In the genomic region with DNA sequence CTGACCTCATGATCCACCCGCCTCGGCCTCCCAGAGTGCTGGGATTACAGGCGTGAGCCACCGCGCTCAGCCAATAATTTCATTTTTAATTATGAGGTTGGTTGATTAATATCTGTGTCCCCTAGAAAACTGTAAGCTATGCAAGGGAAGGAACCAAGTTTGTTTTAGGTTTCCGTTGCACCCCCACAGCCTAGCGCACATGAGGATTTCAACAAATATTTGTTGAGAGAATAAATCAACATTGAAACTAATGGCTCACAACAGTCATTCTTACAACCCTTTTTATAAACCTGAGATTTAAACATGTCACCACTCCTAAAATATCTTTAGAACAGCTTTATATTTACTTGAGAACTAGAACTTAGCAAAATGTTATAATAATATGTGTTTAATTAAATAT, we compare ENCODE assay signal across 17 cellular contexts.
DNase-seq lines count a peak whose midpoint lies in the region; ATAC-seq and TF ChIP-seq lines count a peak whose summit lies in the region.
"Had no signal": no experiment of that assay in that cellular context is flagged by ENCODE, and none has a peak within 500 bp of the region (broad histone marks: within the 10 kb centered on the region; RNA-seq: fewer than 3 reads in every experiment).

No MANE protein-coding gene starts in this region.

- peaks cover 4 to 12% of the 10 kb centered on the region in 2 donors for H3K36me3 Mint-ChIP-seq in CD14-positive monocyte

- DNase-seq in NCI-H345 (lab: John Stamatoyannopoulos, UW), result peak; percentile 14
- DNase-seq in NCI-H345 treated with DMSO at 0.1 percent for 48 hours (lab: John Stamatoyannopoulos, UW; ENCODE audit: unreplicated experiment), result no peak
- no peak for DNase-seq in CD14-positive monocyte (ENCODE audit: low spot score)
- peak; percentile 33 for DNase-seq in NCI-H69 (lab: John Stamatoyannopoulos, UW)
- DNase-seq in left lobe of liver (ENCODE audit: low spot score), result no peak
- DNase-seq in NCI-H2227 (lab: John Stamatoyannopoulos, UW; ENCODE audit: unreplicated experiment), result no peak
- DNase-seq in central memory CD4-positive, alpha-beta T cell, result no peak
- DNase-seq: activated effector memory CD4-positive, alpha-beta T cell treated with Interleukin-2 at 50 U/mL for 16 hours; adrenal gland; Calu3; dorsolateral prefrontal cortex; foreskin keratinocyte; GDM1; Karpas-422; NCI-H1105; stimulated activated CD4-positive, alpha-beta T cell treated with anti-CD3 and anti-CD28 coated beads, Interleukin-4, amount 100 ng/mL, for 4 hours had no signal

- H3K4me3 Mint-ChIP-seq in CD14-positive monocyte, result peak overlapping the region; percentile 39 to 73

- intact Hi-C loops in CD14-positive monocyte (cut with micrococcal nuclease), result no loop called here

- ATAC-seq in left lobe of liver, result peak; percentile 42
- ATAC-seq in HG02884 (IDR thresholded peaks at IDR 0.05; ENCODE audit: unreplicated experiment), result no peak
- ATAC-seq: foreskin keratinocyte had no signal

- peak overlapping the region in 3 of 7 donors; percentile 54 to 63 (median 63) for H3K27ac Mint-ChIP-seq in CD14-positive monocyte

- H3K27me3 Mint-ChIP-seq in CD14-positive monocyte (ENCODE audit: low read depth in 3 of 3), result no peaks in the 10 kb centered on the region

- TF ChIP-seq CTCF in CD14-positive monocyte (IDR thresholded peaks at IDR 0.05), result no peak

- H3K4me1 Mint-ChIP-seq in CD14-positive monocyte, result peaks cover 58% of the 10 kb centered on the region

- H3K9me3 Mint-ChIP-seq in CD14-positive monocyte, result peaks cover 7 to 13% (median 11%) of the 10 kb centered on the region in 7 donors

Comparison
In these comparisons a context has a peak if more than half of its experiments do, and no peak if none do; other contexts are left out.
1. DNase-seq: peak in NCI-H345 (single experiment) and NCI-H69 (single experiment); none in NCI-H345 treated with DMSO at 0.1 percent for 48 hours (single experiment), CD14-positive monocyte (single experiment), left lobe of liver (single experiment), NCI-H2227 (single experiment) and central memory CD4-positive, alpha-beta T cell (single experiment).